Comparison of ENCODE assay signal across 22 cellular contexts in genomic region chr11:121246769-121247035, GRCh38.
"Had no signal": no experiment of that assay in that cellular context is flagged by ENCODE, and none has a peak within 500 bp of the region (broad histone marks: within the 10 kb centered on the region; RNA-seq: fewer than 3 reads in every experiment).

No MANE protein-coding gene starts in this region.

- H3K36me3 Mint-ChIP-seq: activated naive CD4-positive, alpha-beta T cell treated with anti-CD3 and anti-CD28 coated beads, Interleukin-2, amount 10 ng/mL, durations not matched to agents 7 days and 5 days; activated naive CD8-positive, alpha-beta T cell treated with anti-CD3 and anti-CD28 coated beads for 36 hours had no signal

- H3K36me3 ChIP-seq: breast epithelium, MG63 had no signal

- H3K4me3 ChIP-seq: breast epithelium, MG63 had no signal

- H3K4me1 Mint-ChIP-seq: activated naive CD4-positive, alpha-beta T cell treated with anti-CD3 and anti-CD28 coated beads, Interleukin-2, amount 10 ng/mL, durations not matched to agents 7 days and 5 days; central memory CD8-positive, alpha-beta T cell had no signal

- H3K27ac ChIP-seq: breast epithelium had no signal

- H3K4me3 Mint-ChIP-seq: activated CD8-positive, alpha-beta T cell treated with anti-CD3 and anti-CD28 coated beads for 36 hours; activated naive CD4-positive, alpha-beta T cell treated with anti-CD3 and anti-CD28 coated beads, Interleukin-2, amount 10 ng/mL, durations not matched to agents 7 days and 5 days; activated naive CD8-positive, alpha-beta T cell treated with anti-CD3 and anti-CD28 coated beads for 36 hours; activated T-cell treated with anti-CD3 and anti-CD28 coated beads, Interleukin-2, amount 50 U/mL, for 72 hours; central memory CD8-positive, alpha-beta T cell; T-helper 1 cell treated with Interleukin-12 subunit alpha and Interleukin-12 subunit beta and Interleukin-4 antibody, amounts not matched to agents 30 μg/mL and 1 μg/mL, for 36 hours had no signal

- H3K27me3 Mint-ChIP-seq: central memory CD8-positive, alpha-beta T cell had no signal

- H3K9me3 Mint-ChIP-seq: activated CD8-positive, alpha-beta T cell treated with anti-CD3 and anti-CD28 coated beads for 36 hours; activated naive CD4-positive, alpha-beta T cell treated with anti-CD3 and anti-CD28 coated beads, Interleukin-2, amount 10 ng/mL, durations not matched to agents 7 days and 5 days; activated naive CD8-positive, alpha-beta T cell treated with anti-CD3 and anti-CD28 coated beads for 36 hours; activated T-cell treated with anti-CD3 and anti-CD28 coated beads, Interleukin-2, amount 50 U/mL, for 72 hours; activated T-helper 2 cell treated with anti-CD3 and anti-CD28 coated beads, Interferon-gamma antibody, Interleukin-2, Interleukin-4, amounts not matched to agents 10 μg/mL and 5 μg/mL and 100 μg/mL, durations not matched to agents 14 hours and 24 hours and 36 hours; central memory CD8-positive, alpha-beta T cell; T-helper 1 cell treated with Interleukin-12 subunit alpha and Interleukin-12 subunit beta and Interleukin-4 antibody, amounts not matched to agents 30 μg/mL and 1 μg/mL, for 36 hours had no signal

- H3K9me3 ChIP-seq: breast epithelium, MG63 had no signal

- H3K27me3 ChIP-seq: breast epithelium, MG63 had no signal

- DNase-seq: activated CD4-positive, alpha-beta T cell treated with anti-CD3 and anti-CD28 coated beads for 4 hours; activated CD8-positive, alpha-beta memory T cell treated with anti-CD3 and anti-CD28 coated beads, Interleukin-2, amount 50 U/mL, for 4 hours; activated CD8-positive, alpha-beta T cell treated with anti-CD3 and anti-CD28 coated beads for 36 hours; activated gamma-delta T cell treated with Interleukin-2 at 50 U/mL for 16 hours; activated naive CD4-positive, alpha-beta T cell treated with anti-CD3 and anti-CD28 coated beads, Interleukin-2, amount 10 ng/mL, durations not matched to agents 7 days and 5 days; activated naive CD8-positive, alpha-beta T cell treated with anti-CD3 and anti-CD28 coated beads for 36 hours; activated T-cell treated with anti-CD3 and anti-CD28 coated beads, Interleukin-2, amount 50 U/mL, for 72 hours; MG63; MV-4-11; NCI-H1092 treated with DMSO at 0.1 percent for 48 hours; NCI-H1436; NCI-H1694 treated with DMSO at 0.1 percent for 48 hours; NCI-H2029 treated with DMSO at 0.1 percent for 48 hours; NCI-H345; NCI-H510A; NCI-H69; PC-3; SHP77 treated with DMSO at 0.1 percent for 48 hours had no signal

- ATAC-seq: activated CD8-positive, alpha-beta T cell treated with anti-CD3 and anti-CD28 coated beads for 36 hours; activated T-cell treated with anti-CD3 and anti-CD28 coated beads, Interleukin-2, amount 50 U/mL, for 72 hours; PC-3 had no signal

- H3K4me1 ChIP-seq: breast epithelium had no signal

- H3K27ac Mint-ChIP-seq: activated CD8-positive, alpha-beta T cell treated with anti-CD3 and anti-CD28 coated beads for 36 hours; activated naive CD4-positive, alpha-beta T cell treated with anti-CD3 and anti-CD28 coated beads, Interleukin-2, amount 10 ng/mL, durations not matched to agents 7 days and 5 days; activated naive CD8-positive, alpha-beta T cell treated with anti-CD3 and anti-CD28 coated beads for 36 hours; activated T-cell treated with anti-CD3 and anti-CD28 coated beads, Interleukin-2, amount 50 U/mL, for 72 hours; activated T-helper 2 cell treated with anti-CD3 and anti-CD28 coated beads, Interferon-gamma antibody, Interleukin-2, Interleukin-4, amounts not matched to agents 10 μg/mL and 5 μg/mL and 100 μg/mL, durations not matched to agents 14 hours and 24 hours and 36 hours; T-helper 1 cell treated with Interleukin-12 subunit alpha and Interleukin-12 subunit beta and Interleukin-4 antibody, amounts not matched to agents 30 μg/mL and 1 μg/mL, for 36 hours had no signal
